Comparison of ENCODE assay signal across 14 cellular contexts in genomic region chr5:45796959-45797553, GRCh38.
DNase-seq lines count a peak whose midpoint lies in the region; ATAC-seq and TF ChIP-seq lines count a peak whose summit lies in the region.
"Had no signal": no experiment of that assay in that cellular context is flagged by ENCODE, and none has a peak within 500 bp of the region (broad histone marks: within the 10 kb centered on the region; RNA-seq: fewer than 3 reads in every experiment).

No MANE protein-coding gene starts in this region.

- ATAC-seq in GM21360 (IDR thresholded peaks at IDR 0.05; ENCODE audit: unreplicated experiment) (no peak), HG03469 (IDR thresholded peaks at IDR 0.05; ENCODE audit: unreplicated experiment) (no peak)
- ATAC-seq: CD8-positive, alpha-beta T cell; esophagus mucosa; natural killer cell treated with Interleukin-12 subunit alpha and Interleukin-12 subunit beta and Interleukin-15 and Interleukin-18, amount 100 ng/mL, for 72 hours had no signal

- no peaks in the 10 kb centered on the region for H3K27me3 ChIP-seq in AG04450 (ENCODE audit: control insufficient read depth, insufficient read depth, low read length)
- no peaks in the 10 kb centered on the region for H3K27me3 ChIP-seq in OCI-LY1 (ENCODE audit: insufficient read depth, low read length)

- no peaks in the 10 kb centered on the region for H3K36me3 ChIP-seq in OCI-LY1 (ENCODE audit: insufficient read depth, low read length)

- no peak overlapping the region for H2AFZ ChIP-seq in OCI-LY1 (ENCODE audit: low read length)

- 0 out of 2 replicates have a peak, but pooled peaks have one; percentile 4 for TF ChIP-seq CTCF in AG04450 (IDR thresholded peaks at IDR 0.05; ENCODE audit: low read depth, low read length)
- peak; percentile 46 for TF ChIP-seq CTCF in GM12865 (IDR thresholded peaks at IDR 0.05; ENCODE audit: insufficient read depth, low read depth, low read length, missing control alignments)
- peak; percentile 76 for TF ChIP-seq CTCF in OCI-LY1 (IDR thresholded peaks at IDR 0.05; ENCODE audit: low read length)
- peak; percentile 16 for TF ChIP-seq CTCF in epithelial cell of esophagus (IDR thresholded peaks at IDR 0.05; ENCODE audit: insufficient read depth, low read depth, low read length, missing control alignments)

- H3K27ac ChIP-seq in AG04450 (ENCODE audit: low read depth, low read length) (no peak overlapping the region), OCI-LY1 (ENCODE audit: low read depth, low read length, poor library complexity, severe bottlenecking) (no peak overlapping the region)

- DNase-seq in AG04450 (ENCODE audit: low read depth, low spot score) (no peak), GM12865 (ENCODE audit: low read depth) (peak; percentile 36), epithelial cell of esophagus (ENCODE audit: low read depth) (peak; percentile 1), NCI-H2029 treated with DMSO at 0.1 percent for 48 hours (lab: John Stamatoyannopoulos, UW) (no peak), DMS153 treated with DMSO at 0.1 percent for 48 hours (lab: John Stamatoyannopoulos, UW; ENCODE audit: unreplicated experiment) (no peak)
- DNase-seq: activated T-cell treated with anti-CD3 and anti-CD28 coated beads, Interleukin-2, amount 50 U/mL, for 48 hours; CD8-positive, alpha-beta T cell; KG1; T-helper 9 cell had no signal

- no peaks in the 10 kb centered on the region for H3F3A ChIP-seq in OCI-LY1 (ENCODE audit: insufficient read depth, low read length)

- H3K4me3 ChIP-seq in AG04450 (ENCODE audit: low read depth, low read length) = no peak overlapping the region
- no peak overlapping the region for H3K4me3 ChIP-seq in GM12865 (ENCODE audit: low read depth, low read length)
- H3K4me3 ChIP-seq in OCI-LY1 (ENCODE audit: low read depth, low read length, poor library complexity, severe bottlenecking) = no peak overlapping the region
- H3K4me3 ChIP-seq in epithelial cell of esophagus (ENCODE audit: low read length) = no peak overlapping the region

- no peaks in the 10 kb centered on the region for H3K9me2 ChIP-seq in OCI-LY1 (ENCODE audit: low read depth, low read length)

- H3K9me3 ChIP-seq in AG04450 (ENCODE audit: control insufficient read depth, insufficient read depth, low read length) (peaks cover 32% of the 10 kb centered on the region), OCI-LY1 (ENCODE audit: low read length) (peaks cover 5% of the 10 kb centered on the region; the same call in 1 of the 2 replicates)

- POLR2A ChIA-PET in AG04450 (lab: Yijun Ruan, JAX) = no interaction called here

- no peak overlapping the region for H3K9ac ChIP-seq in OCI-LY1 (ENCODE audit: low read length)

- CTCF ChIA-PET in AG04450 (lab: Charles Lee) = no interaction called here

- peaks cover 25% of the 10 kb centered on the region for H3K4me1 ChIP-seq in OCI-LY1 (ENCODE audit: insufficient read depth, low read length, severe bottlenecking)

- H4K20me1 ChIP-seq in OCI-LY1 (ENCODE audit: insufficient read depth, low read length) = no peaks in the 10 kb centered on the region

- H3K4me2 ChIP-seq in OCI-LY1 (ENCODE audit: low read length) = no peak overlapping the region

- H3K79me2 ChIP-seq in OCI-LY1 (ENCODE audit: insufficient read depth, low read length) = no peaks in the 10 kb centered on the region

Comparison
In these comparisons a context has a peak if more than half of its experiments do, and no peak if none do; other contexts are left out.
1. DNase-seq: peak in GM12865 (single experiment) and epithelial cell of esophagus (single experiment); none in AG04450 (single experiment), NCI-H2029 treated with DMSO at 0.1 percent for 48 hours (single experiment) and DMS153 treated with DMSO at 0.1 percent for 48 hours (single experiment).
2. CTCF ChIP-seq: peak in every context shown above with its lines; median percentile 76 in OCI-LY1; 46 in GM12865; 16 in epithelial cell of esophagus; 4 in AG04450.